In the genomic region with DNA sequence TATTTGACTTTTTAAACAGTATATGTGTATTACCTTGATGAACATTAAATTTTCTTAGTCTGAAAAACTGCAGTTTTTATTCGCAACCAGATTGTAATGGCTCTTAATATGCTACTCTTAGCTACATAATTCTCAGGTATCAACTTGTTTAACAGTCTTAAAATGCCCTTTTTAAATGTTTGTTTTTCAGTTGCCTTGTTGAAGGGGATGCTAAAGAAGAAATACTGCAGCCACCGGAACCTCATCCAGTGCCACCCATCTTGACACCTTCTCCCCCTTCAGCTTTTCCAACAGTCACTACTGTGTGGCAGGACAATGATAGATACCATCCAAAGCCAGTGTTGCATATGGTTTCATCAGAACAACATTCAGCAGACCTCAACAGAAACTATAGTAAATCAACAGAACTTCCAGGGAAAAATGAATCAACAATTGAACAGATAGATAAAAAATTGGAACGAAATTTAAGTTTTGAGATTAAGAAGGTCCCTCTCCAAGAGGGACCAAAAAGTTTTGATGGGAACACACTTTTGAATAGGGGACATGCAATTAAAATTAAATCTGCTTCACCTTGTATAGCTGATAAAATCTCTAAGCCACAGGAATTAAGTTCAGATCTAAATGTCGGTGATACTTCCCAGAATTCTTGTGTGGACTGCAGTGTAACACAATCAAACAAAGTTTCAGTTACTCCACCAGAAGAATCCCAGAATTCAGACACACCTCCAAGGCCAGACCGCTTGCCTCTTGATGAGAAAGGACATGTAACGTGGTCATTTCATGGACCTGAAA, we compare ENCODE assay signal across 29 cellular contexts.
A peak's percentile ranks its signal among the peaks of the same experiment; 100 is the strongest.
DNase-seq lines count a peak whose midpoint lies in the region; ATAC-seq, FAIRE-seq and TF ChIP-seq lines count a peak whose summit lies in the region.
"Had no signal": no experiment of that assay in that cellular context is flagged by ENCODE, and none has a peak within 500 bp of the region (broad histone marks: within the 10 kb centered on the region; RNA-seq: fewer than 3 reads in every experiment).

No MANE protein-coding gene starts in this region.

- dilution Hi-C loops in endothelial cell of umbilical vein (cut with MboI; ENCODE audit: extremely low pct_ligation_motif_present, low sequenced_read_pairs) = no loop called here

- H3K27me3 ChIP-seq in breast epithelium (no peaks in the 10 kb centered on the region), Panc1 (ENCODE audit: control insufficient read depth, insufficient read depth, low read length) (no peaks in the 10 kb centered on the region), endothelial cell of umbilical vein (ENCODE audit: control insufficient read depth in 2 of 2, insufficient read depth in 2 of 2, low read length in 2 of 2) (no peaks in the 10 kb centered on the region)
- H3K27me3 ChIP-seq: BE2C, sigmoid colon, transverse colon had no signal

- H3K4me3 Mint-ChIP-seq in MCF 10A (ENCODE audit: unreplicated experiment) (no peak overlapping the region), progenitor cell of endocrine pancreas (ENCODE audit: low read depth) (no peak overlapping the region)
- H3K4me3 Mint-ChIP-seq: activated B cell treated with CpG ODN at 0.5 μM for 24 hours; activated CD4-positive, alpha-beta memory T cell treated with anti-CD3 and anti-CD28 coated beads for 36 hours; activated naive CD8-positive, alpha-beta T cell treated with anti-CD3 and anti-CD28 coated beads, Interleukin-2, amount 10 ng/mL, durations not matched to agents 7 days and 5 days; neural crest cell had no signal

- H4K20me1 ChIP-seq in endothelial cell of umbilical vein (replicated peaks; ENCODE audit: control insufficient read depth, extremely low read depth, insufficient read depth, low read length) = no peaks in the 10 kb centered on the region

- no peaks in the 10 kb centered on the region for H3K4me1 Mint-ChIP-seq in MCF 10A (ENCODE audit: insufficient read depth, unreplicated experiment)
- H3K4me1 Mint-ChIP-seq in progenitor cell of endocrine pancreas (ENCODE audit: low read depth) = no peaks in the 10 kb centered on the region
- H3K4me1 Mint-ChIP-seq: activated B cell treated with CpG ODN at 0.5 μM for 24 hours; activated naive CD8-positive, alpha-beta T cell treated with anti-CD3 and anti-CD28 coated beads, Interleukin-2, amount 10 ng/mL, durations not matched to agents 7 days and 5 days; neural crest cell had no signal

- H3K4me2 ChIP-seq in endothelial cell of umbilical vein (ENCODE audit: insufficient read depth, low read length) = no peak overlapping the region

- DNase-seq in MCF 10A (ENCODE audit: unreplicated experiment) (no peak), breast epithelium (ENCODE audit: low spot score in 2 of 2) (no peak), Panc1 (ENCODE audit: low read depth, low spot score) (no peak), endothelial cell of umbilical vein (ENCODE audit: low read depth, low spot score) (no peak), progenitor cell of endocrine pancreas (ENCODE audit: low spot score, unreplicated experiment) (no peak), cerebellum (ENCODE audit: low spot score) (no peak)
- DNase-seq: activated B cell treated with CpG ODN at 0.5 μM for 24 hours; activated CD4-positive, alpha-beta memory T cell treated with anti-CD3 and anti-CD28 coated beads for 36 hours; activated effector memory CD4-positive, alpha-beta T cell treated with Interleukin-2 at 50 U/mL for 16 hours; activated naive CD8-positive, alpha-beta T cell treated with anti-CD3 and anti-CD28 coated beads, Interleukin-2, amount 10 ng/mL, durations not matched to agents 7 days and 5 days; activated T-cell treated with anti-CD3 and anti-CD28 coated beads for 4 hours; BE2C; effector CD4-positive, alpha-beta T cell; H7; left ventricle myocardium superior; mucosa of descending colon; NCI-H1048; NCI-H187; posterior cingulate gyrus; SHP77 treated with DMSO at 0.1 percent for 48 hours; sigmoid colon; stimulated activated CD4-positive, alpha-beta T cell treated with anti-CD3 and anti-CD28 coated beads, Interleukin-15, amount 100 ng/mL, for 24 hours; SW 1271; transverse colon had no signal

- H3K36me3 ChIP-seq in breast epithelium = peaks cover 8% of the 10 kb centered on the region
- peaks cover 21% of the 10 kb centered on the region for H3K36me3 ChIP-seq in Panc1 (ENCODE audit: control insufficient read depth, insufficient read depth, low read length)
- H3K36me3 ChIP-seq in endothelial cell of umbilical vein (ENCODE audit: control insufficient read depth in 2 of 2, extremely low read depth in 1 of 2, insufficient read depth in 2 of 2, low read length in 2 of 2) = peaks cover 16 to 33% of the 10 kb centered on the region in 2 experiments

- in situ Hi-C loops in Panc1 (cut with HindIII; ENCODE audit: low pct_unique_long_range_greater_than_20kb, low sequenced_read_pairs) = no loop called here

- H3K27me3 Mint-ChIP-seq in MCF 10A (ENCODE audit: insufficient read depth, unreplicated experiment) (no peaks in the 10 kb centered on the region), progenitor cell of endocrine pancreas (no peaks in the 10 kb centered on the region)
- H3K27me3 Mint-ChIP-seq: activated B cell treated with CpG ODN at 0.5 μM for 24 hours; activated CD4-positive, alpha-beta memory T cell treated with anti-CD3 and anti-CD28 coated beads for 36 hours; activated naive CD8-positive, alpha-beta T cell treated with anti-CD3 and anti-CD28 coated beads, Interleukin-2, amount 10 ng/mL, durations not matched to agents 7 days and 5 days had no signal

- CTCF ChIA-PET in MCF 10A (lab: Yijun Ruan, JAX) = interaction anchor here (1.1 to 1.5 kb wide), 2 partner anchors 13 to 187 kb away, joined by 4 to 5 read pairs; no protein-coding TSS in a partner anchor
- CTCF ChIA-PET in Panc1 (lab: Charles Lee) = no interaction called here
- CTCF ChIA-PET in endothelial cell of umbilical vein (lab: Charles Lee) = interaction anchor here (2.0 kb wide), 1 partner anchor 25 kb away, joined by 13 read pairs; no protein-coding TSS in a partner anchor

- no peak overlapping the region for H2AFZ ChIP-seq in endothelial cell of umbilical vein (ENCODE audit: low read depth, low read length)

- no peak overlapping the region for H3K9ac ChIP-seq in endothelial cell of umbilical vein (replicated peaks; ENCODE audit: extremely low read depth, insufficient read depth, low read length)

- POLR2A ChIA-PET in MCF 10A (lab: Yijun Ruan, JAX) = no interaction called here
- POLR2A ChIA-PET in Panc1 (lab: Charles Lee) = no interaction called here
- POLR2A ChIA-PET in endothelial cell of umbilical vein (lab: Charles Lee) = no interaction called here

- H3K79me2 ChIP-seq in endothelial cell of umbilical vein (ENCODE audit: control insufficient read depth, insufficient read depth, low read length) = peaks cover 21% of the 10 kb centered on the region

- TF ChIP-seq CTCF in MCF 10A (IDR thresholded peaks at IDR 0.05; ENCODE audit: unreplicated experiment) (no peak), breast epithelium (IDR thresholded peaks at IDR 0.05) (no peak), Panc1 (IDR thresholded peaks at IDR 0.05) (no peak), endothelial cell of umbilical vein (IDR thresholded peaks at IDR 0.05; ENCODE audit: extremely low read depth in 1 of 2, insufficient read depth in 1 of 2, low read depth in 1 of 2, low read length in 2 of 2) (no peak), progenitor cell of endocrine pancreas (IDR thresholded peaks at IDR 0.05; ENCODE audit: unreplicated experiment) (no peak)

- H3K36me3 Mint-ChIP-seq in MCF 10A (ENCODE audit: insufficient read depth, unreplicated experiment) (peaks cover 87% of the 10 kb centered on the region), progenitor cell of endocrine pancreas (ENCODE audit: insufficient read depth) (peaks cover 16% of the 10 kb centered on the region)

- H3K9me3 ChIP-seq in breast epithelium (no peaks in the 10 kb centered on the region), Panc1 (ENCODE audit: control insufficient read depth, insufficient read depth, low read depth, low read length) (no peaks in the 10 kb centered on the region), endothelial cell of umbilical vein (replicated peaks; ENCODE audit: control insufficient read depth, insufficient read depth, low read length) (no peaks in the 10 kb centered on the region)
- H3K9me3 ChIP-seq: BE2C, mucosa of descending colon, sigmoid colon, transverse colon had no signal

- ATAC-seq in Panc1 (no peak), GM21390 (IDR thresholded peaks at IDR 0.05; ENCODE audit: unreplicated experiment) (no peak), GM18505 (IDR thresholded peaks at IDR 0.05; ENCODE audit: unreplicated experiment) (no peak)
- ATAC-seq: left ventricle myocardium superior, mucosa of descending colon had no signal

- H3K27ac Mint-ChIP-seq in MCF 10A (ENCODE audit: low read depth, unreplicated experiment) = peak overlapping the region; percentile 47
- peak overlapping the region; percentile 40 for H3K27ac Mint-ChIP-seq in progenitor cell of endocrine pancreas
- H3K27ac Mint-ChIP-seq: activated B cell treated with CpG ODN at 0.5 μM for 24 hours; activated CD4-positive, alpha-beta memory T cell treated with anti-CD3 and anti-CD28 coated beads for 36 hours; activated naive CD8-positive, alpha-beta T cell treated with anti-CD3 and anti-CD28 coated beads, Interleukin-2, amount 10 ng/mL, durations not matched to agents 7 days and 5 days had no signal

- no peaks in the 10 kb centered on the region for H3K4me1 ChIP-seq in breast epithelium
- no peaks in the 10 kb centered on the region for H3K4me1 ChIP-seq in Panc1 (ENCODE audit: control insufficient read depth, insufficient read depth, low read length)
- no peaks in the 10 kb centered on the region for H3K4me1 ChIP-seq in endothelial cell of umbilical vein (ENCODE audit: control insufficient read depth, extremely low read depth, insufficient read depth, low read length)
- H3K4me1 ChIP-seq: BE2C, sigmoid colon, transverse colon had no signal

- H3K27ac ChIP-seq in breast epithelium (no peak overlapping the region), Panc1 (ENCODE audit: low read length) (no peak overlapping the region), endothelial cell of umbilical vein (ENCODE audit: insufficient read depth, low read depth, low read length) (no peak overlapping the region)
- H3K27ac ChIP-seq: sigmoid colon, transverse colon had no signal

- H3K9me1 ChIP-seq in endothelial cell of umbilical vein (replicated peaks; ENCODE audit: control insufficient read depth, extremely low read depth, insufficient read depth, low read length) = no peaks in the 10 kb centered on the region

- no peak for FAIRE-seq in endothelial cell of umbilical vein (lab: Jason Lieb, UNC)
- FAIRE-seq: A204.1, islet of Langerhans had no signal

- BruUV-seq in MCF 10A (replicated peaks; lab: Mats Ljungman, UMichigan) = TSS peak; percentile 86
- TSS peak; percentile 70 for BruUV-seq in Panc1 (replicated peaks; lab: Mats Ljungman, UMichigan)
- BruUV-seq in endothelial cell of umbilical vein (replicated peaks; lab: Mats Ljungman, UMichigan) = TSS peak; percentile 83

- H3K4me3 ChIP-seq in breast epithelium (no peak overlapping the region), Panc1 (ENCODE audit: low read depth in 2 of 2, low read length in 2 of 2) (no peak overlapping the region), endothelial cell of umbilical vein (replicated peaks in 1 of 3; ENCODE audit: insufficient read depth in 1 of 3, low read depth in 1 of 3, low read length in 3 of 3) (no peak overlapping the region)
- H3K4me3 ChIP-seq: mucosa of descending colon, sigmoid colon, transverse colon had no signal

- no peaks in the 10 kb centered on the region for H3K9me3 Mint-ChIP-seq in MCF 10A (ENCODE audit: unreplicated experiment)
- H3K9me3 Mint-ChIP-seq in progenitor cell of endocrine pancreas (ENCODE audit: low read depth) = no peaks in the 10 kb centered on the region
- H3K9me3 Mint-ChIP-seq: activated B cell treated with CpG ODN at 0.5 μM for 24 hours; activated CD4-positive, alpha-beta memory T cell treated with anti-CD3 and anti-CD28 coated beads for 36 hours; activated naive CD8-positive, alpha-beta T cell treated with anti-CD3 and anti-CD28 coated beads, Interleukin-2, amount 10 ng/mL, durations not matched to agents 7 days and 5 days; neural crest cell had no signal

- no peak for TF ChIP-seq POLR2A in breast epithelium (IDR thresholded peaks at IDR 0.05)
- no peak for TF ChIP-seq POLR2A in endothelial cell of umbilical vein (IDR thresholded peaks at IDR 0.05; ENCODE audit: low read depth, low read length)
- TF ChIP-seq POLR2A in GM18505 (IDR thresholded peaks at IDR 0.05; ENCODE audit: borderline replicate concordance, extremely low read depth, insufficient read depth, insufficient read length) = no peak

- intact Hi-C loops in MCF 10A (cut with micrococcal nuclease) = no loop called here
- intact Hi-C loops in breast epithelium (cut with DNase I; ENCODE audit: low total_unique reads) = no loop called here
- intact Hi-C loops in Panc1 (cut with micrococcal nuclease; ENCODE audit: unreplicated experiment) = no loop called here
- intact Hi-C loops in endothelial cell of umbilical vein (cut with micrococcal nuclease) = no loop called here
